1 cellular context compared by ENCODE assay signal in genomic region chr16:19555186-19555937, GRCh38.
A peak's percentile ranks its signal among the peaks of the same experiment; 100 is the strongest.
TF ChIP-seq lines count a peak whose summit lies in the region.

TSS of gene VPS35L (plus strand) at chr16:19555703. CDS start at chr16:19555730, 27 bp downstream.

TF ChIP-seq in HepG2, 621 proteins besides CTCF, POLR2A, EP300 and RAD21 (continued from another document and continues in another):
- TF ChIP-seq ZBTB40 (IDR thresholded peaks at IDR 0.05) (no peak), ZBTB40 (CRISPR knock-in tag; IDR thresholded peaks at IDR 0.05) (peak; percentile 80), ZSCAN5A (CRISPR knock-in tag; IDR thresholded peaks at IDR 0.05; ENCODE audit: borderline replicate concordance) (peak; percentile 95), ZNF224 (CRISPR knock-in tag; IDR thresholded peaks at IDR 0.05) (peak; percentile 95), PTBP1 (IDR thresholded peaks at IDR 0.05; ENCODE audit: low read depth, low read length, poor library complexity, severe bottlenecking) (peak; percentile 10), TAF15 (IDR thresholded peaks at IDR 0.05; ENCODE audit: low read depth, low read length, poor library complexity, severe bottlenecking) (peak; percentile 49), SMC3 (IDR thresholded peaks at IDR 0.05; ENCODE audit: low read length) (no peak), ZHX1 (CRISPR knock-in tag; IDR thresholded peaks at IDR 0.05; ENCODE audit: low read depth) (peak; percentile 99), ZBTB14 (CRISPR knock-in tag; IDR thresholded peaks at IDR 0.05) (no peak), ZNF724P (CRISPR knock-in tag; IDR thresholded peaks at IDR 0.05; ENCODE audit: borderline replicate concordance) (peak; percentile 90), PREB (CRISPR knock-in tag; IDR thresholded peaks at IDR 0.05) (peak; percentile 66; the same call in 1 of the 2 replicates), ZNF609 (CRISPR knock-in tag; IDR thresholded peaks at IDR 0.05; ENCODE audit: borderline replicate concordance) (peak; percentile 55; the same call in 1 of the 2 replicates), ZNF121 (CRISPR knock-in tag; IDR thresholded peaks at IDR 0.05) (no peak), NFKB2 (CRISPR knock-in tag; IDR thresholded peaks at IDR 0.05; ENCODE audit: borderline replicate concordance) (peak; percentile 90; the same call in 1 of the 2 replicates), SYNCRIP (IDR thresholded peaks at IDR 0.05; ENCODE audit: insufficient read depth, low read depth, low read length) (no peak), ATF5 (CRISPR knock-in tag; IDR thresholded peaks at IDR 0.05; ENCODE audit: low read depth) (no peak), ONECUT2 (CRISPR knock-in tag; IDR thresholded peaks at IDR 0.05) (no peak), ZNF484 (CRISPR knock-in tag; IDR thresholded peaks at IDR 0.05; ENCODE audit: borderline replicate concordance, low read depth) (no peak), RFXAP (CRISPR knock-in tag; IDR thresholded peaks at IDR 0.05; ENCODE audit: borderline replicate concordance) (peak; percentile 90; the same call in 1 of the 2 replicates), ZNF235 (CRISPR knock-in tag; IDR thresholded peaks at IDR 0.05; ENCODE audit: borderline replicate concordance) (peak; percentile 84), DMTF1 (CRISPR knock-in tag; IDR thresholded peaks at IDR 0.05) (peak; percentile 89; the same call in 1 of the 2 replicates), KLF9 (CRISPR knock-in tag; IDR thresholded peaks at IDR 0.05; ENCODE audit: low read depth) (no peak), ZNF280B (CRISPR knock-in tag; IDR thresholded peaks at IDR 0.05; ENCODE audit: borderline replicate concordance) (peak; percentile 93), NR3C1 (CRISPR knock-in tag; IDR thresholded peaks at IDR 0.05) (no peak), STAT5B (CRISPR knock-in tag; IDR thresholded peaks at IDR 0.05) (peak; percentile 35; the same call in 1 of the 2 replicates), MIXL1 (CRISPR knock-in tag; IDR thresholded peaks at IDR 0.05) (peak; percentile 81; the same call in 1 of the 2 replicates)
